ENCODE assay signal across 16 cellular contexts in the genomic region with DNA sequence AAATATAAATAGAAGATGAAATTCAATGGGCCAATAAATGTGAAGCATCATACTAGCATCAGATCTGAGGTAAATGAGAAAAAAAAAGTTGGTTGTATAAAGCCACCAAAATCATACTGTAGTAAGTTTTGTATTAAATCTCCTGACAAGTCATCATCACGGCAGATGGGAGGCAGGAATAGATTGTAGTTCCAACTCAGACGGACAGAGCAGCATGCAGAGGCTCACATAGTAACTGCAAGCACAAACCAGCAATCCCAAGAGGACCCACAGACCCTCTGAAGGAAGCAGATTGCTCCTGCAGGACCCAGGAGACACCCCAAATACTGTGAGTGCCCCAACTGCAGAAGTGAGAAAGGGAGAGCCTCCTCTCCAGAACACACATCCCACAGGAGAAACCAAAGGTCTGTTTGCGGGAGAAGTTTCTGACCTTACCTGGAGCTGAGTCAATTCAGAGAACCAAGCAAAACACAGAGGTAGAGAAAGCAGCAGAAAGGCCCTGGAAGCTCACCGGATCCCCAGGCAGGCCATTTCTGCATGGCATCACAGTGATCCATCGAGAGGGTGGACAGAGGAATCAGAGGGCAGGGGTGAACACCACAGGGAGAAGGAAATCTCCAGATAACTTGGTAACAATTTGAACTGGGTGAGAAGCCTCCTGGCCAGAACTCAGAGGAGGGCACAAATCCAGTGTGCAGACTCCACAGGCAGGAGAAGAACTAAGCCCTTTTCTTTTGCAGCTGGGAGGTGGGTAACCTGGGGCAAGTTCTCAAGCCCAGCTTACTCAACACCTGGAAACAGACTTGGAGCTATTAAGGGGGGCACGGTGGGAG.
"Had no signal": no experiment of that assay in that cellular context is flagged by ENCODE, and none has a peak within 500 bp of the region (broad histone marks: within the 10 kb centered on the region; RNA-seq: fewer than 3 reads in every experiment).

No MANE protein-coding gene starts in this region.

- H3K4me1 ChIP-seq: foreskin keratinocyte, spleen had no signal

- H3K9me3 ChIP-seq: ascending aorta, spleen had no signal

- H3K9me3 Mint-ChIP-seq: activated CD4-positive, alpha-beta memory T cell treated with anti-CD3 and anti-CD28 coated beads for 36 hours; activated naive CD8-positive, alpha-beta T cell treated with anti-CD3 and anti-CD28 coated beads, Interleukin-2, amount 50 U/mL, for 24 hours; activated T-helper 2 cell treated with anti-CD3 and anti-CD28 coated beads, Interferon-gamma antibody, Interleukin-2, Interleukin-4, amounts not matched to agents 10 μg/mL and 5 μg/mL and 100 μg/mL, durations not matched to agents 14 hours and 24 hours and 36 hours had no signal

- H3K27ac Mint-ChIP-seq: activated CD4-positive, alpha-beta memory T cell treated with anti-CD3 and anti-CD28 coated beads for 36 hours; activated CD4-positive, alpha-beta T cell treated with anti-CD3 and anti-CD28 coated beads for 36 hours; activated CD8-positive, alpha-beta memory T cell treated with anti-CD3 and anti-CD28 coated beads, Interleukin-2, amount 10 ng/mL, durations not matched to agents 7 days and 5 days; activated naive CD4-positive, alpha-beta T cell treated with anti-CD3 and anti-CD28 coated beads for 36 hours; activated naive CD8-positive, alpha-beta T cell treated with anti-CD3 and anti-CD28 coated beads, Interleukin-2, amount 50 U/mL, for 24 hours; activated T-helper 2 cell treated with anti-CD3 and anti-CD28 coated beads, Interferon-gamma antibody, Interleukin-2, Interleukin-4, amounts not matched to agents 10 μg/mL and 5 μg/mL and 100 μg/mL, durations not matched to agents 14 hours and 24 hours and 36 hours; natural killer cell had no signal

- H3K4me3 ChIP-seq: ascending aorta, cardiac muscle cell, sigmoid colon, spleen had no signal

- H3K4me3 Mint-ChIP-seq: activated CD4-positive, alpha-beta memory T cell treated with anti-CD3 and anti-CD28 coated beads for 36 hours; activated CD4-positive, alpha-beta T cell treated with anti-CD3 and anti-CD28 coated beads for 36 hours; activated CD8-positive, alpha-beta memory T cell treated with anti-CD3 and anti-CD28 coated beads, Interleukin-2, amount 10 ng/mL, durations not matched to agents 7 days and 5 days; activated naive CD4-positive, alpha-beta T cell treated with anti-CD3 and anti-CD28 coated beads for 36 hours; activated naive CD8-positive, alpha-beta T cell treated with anti-CD3 and anti-CD28 coated beads, Interleukin-2, amount 50 U/mL, for 24 hours; natural killer cell had no signal

- H3K27me3 ChIP-seq: ascending aorta, cardiac muscle cell, foreskin keratinocyte, sigmoid colon, spleen had no signal

- DNase-seq: activated CD4-positive, alpha-beta memory T cell treated with anti-CD3 and anti-CD28 coated beads for 36 hours; activated CD4-positive, alpha-beta T cell treated with anti-CD3 and anti-CD28 coated beads for 36 hours; activated CD8-positive, alpha-beta memory T cell treated with anti-CD3 and anti-CD28 coated beads, Interleukin-2, amount 10 ng/mL, durations not matched to agents 7 days and 5 days; activated naive CD4-positive, alpha-beta T cell treated with anti-CD3 and anti-CD28 coated beads for 36 hours; activated naive CD8-positive, alpha-beta T cell treated with anti-CD3 and anti-CD28 coated beads, Interleukin-2, amount 50 U/mL, for 24 hours; activated T-cell treated with anti-CD3 and anti-CD28 coated beads, Interleukin-2, amount 50 U/mL, for 1 hour; glutamatergic neuron; kidney glomerular epithelial cell; natural killer cell; sigmoid colon; spleen; stimulated activated CD4-positive, alpha-beta T cell treated with anti-CD3 and anti-CD28 coated beads, Interleukin-1b, Interleukin-23, amount 100 ng/mL, for 48 hours had no signal

- H3K4me1 Mint-ChIP-seq: activated CD4-positive, alpha-beta T cell treated with anti-CD3 and anti-CD28 coated beads for 36 hours; activated naive CD8-positive, alpha-beta T cell treated with anti-CD3 and anti-CD28 coated beads, Interleukin-2, amount 50 U/mL, for 24 hours; natural killer cell had no signal

- H3K36me3 ChIP-seq: ascending aorta, cardiac muscle cell, sigmoid colon, spleen had no signal

- H3K36me3 Mint-ChIP-seq: activated CD4-positive, alpha-beta memory T cell treated with anti-CD3 and anti-CD28 coated beads for 36 hours; activated CD8-positive, alpha-beta memory T cell treated with anti-CD3 and anti-CD28 coated beads, Interleukin-2, amount 10 ng/mL, durations not matched to agents 7 days and 5 days; natural killer cell had no signal

- H3K27ac ChIP-seq: ascending aorta, cardiac muscle cell, foreskin keratinocyte, spleen had no signal

- ATAC-seq: activated CD4-positive, alpha-beta T cell treated with anti-CD3 and anti-CD28 coated beads for 36 hours; activated CD8-positive, alpha-beta memory T cell treated with anti-CD3 and anti-CD28 coated beads, Interleukin-2, amount 10 ng/mL, durations not matched to agents 7 days and 5 days; activated naive CD8-positive, alpha-beta T cell treated with anti-CD3 and anti-CD28 coated beads, Interleukin-2, amount 50 U/mL, for 24 hours; natural killer cell had no signal
